In the genomic region with DNA sequence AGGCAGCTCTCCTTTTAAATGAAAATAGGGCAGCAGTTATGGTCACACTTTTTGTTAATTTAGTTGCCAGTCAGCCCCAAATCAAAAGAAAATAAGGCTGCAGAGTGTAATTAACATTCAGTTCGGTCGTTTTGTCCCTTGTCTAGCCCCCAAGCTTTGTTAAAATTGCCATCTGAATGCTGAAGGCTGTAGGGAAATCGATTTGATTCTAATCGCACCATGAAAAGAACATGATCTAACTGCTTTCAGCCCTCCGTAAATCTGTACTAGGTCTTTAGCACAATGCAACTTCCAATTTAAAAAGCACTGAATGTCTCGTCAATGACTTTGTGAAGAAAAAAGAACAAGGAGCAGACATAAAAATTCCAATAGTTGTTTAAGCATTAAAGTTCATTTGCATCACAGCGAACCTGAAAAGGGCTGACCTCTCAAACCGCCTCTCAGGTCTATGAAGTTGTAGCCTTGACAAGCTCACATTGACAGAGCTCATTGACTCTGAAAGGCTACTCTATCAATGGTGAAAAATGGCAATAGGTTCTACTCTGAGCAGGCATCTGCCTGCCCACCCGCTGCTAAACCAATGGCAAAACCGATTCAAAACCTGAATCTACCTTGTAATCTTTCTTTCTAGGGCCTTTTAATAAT, we compare ENCODE assay signal across 1 cellular context.
TF ChIP-seq lines count a peak whose summit lies in the region.

No MANE protein-coding gene starts in this region.

TF ChIP-seq in H1, 55 proteins besides CTCF, POLR2A, EP300 and RAD21:
- TF ChIP-seq HDAC2 (IDR thresholded peaks at IDR 0.05; ENCODE audit: borderline replicate concordance in 1 of 2, low read depth in 2 of 2, low read length in 2 of 2) (peak; percentile 27 to 52; a peak in 1 of 4 replicates), YY1 (IDR thresholded peaks at IDR 0.05; ENCODE audit: low read depth, low read length) (0 out of 2 replicates have a peak, but pooled peaks have one; percentile 14), TAF1 (IDR thresholded peaks at IDR 0.05; ENCODE audit: low read depth, low read length) (no peak), NANOG (IDR thresholded peaks at IDR 0.05; ENCODE audit: insufficient read depth, low read depth, low read length, poor library complexity, severe bottlenecking) (peak; percentile 91), SIN3A (conservative IDR thresholded peaks at IDR 0.05 in 1 of 2, IDR thresholded peaks at IDR 0.05 in 1 of 2; ENCODE audit: low read depth in 1 of 2, low read length in 2 of 2) (0 out of 4 replicates have a peak, but pooled peaks have one; percentile 58 to 77)
